ENCODE assay signal across 9 cellular contexts in genomic region chr3:188197388-188197847, GRCh38. TPM values are rescaled to one million over a fixed set of nuclear protein-coding genes. Genes with fewer than 3 reads are reported as not detected.
DNase-seq lines count a peak whose midpoint lies in the region; ATAC-seq and TF ChIP-seq lines count a peak whose summit lies in the region.
"Had no signal": no experiment of that assay in that cellular context is flagged by ENCODE, and none has a peak within 500 bp of the region (broad histone marks: within the 10 kb centered on the region; RNA-seq: fewer than 3 reads in every experiment).

No MANE protein-coding gene starts in this region.

- CTCF ChIA-PET in Calu3 (lab: Charles Lee): no interaction called here

- H3K27me3 Mint-ChIP-seq in stimulated activated naive B cell treated with anti-CD40 and anti-IgM and Interleukin-4, amounts not matched to agents 10 μg/mL and 1 μg/mL and 100 μg/mL, for 72 hours: no peaks in the 10 kb centered on the region
- no peaks in the 10 kb centered on the region for H3K27me3 Mint-ChIP-seq in Calu3 (ENCODE audit: unreplicated experiment)

- H3K9me3 Mint-ChIP-seq in stimulated activated naive B cell treated with anti-CD40 and anti-IgM and Interleukin-4, amounts not matched to agents 10 μg/mL and 1 μg/mL and 100 μg/mL, for 72 hours: no peaks in the 10 kb centered on the region
- H3K9me3 Mint-ChIP-seq in Calu3 (ENCODE audit: low read depth, unreplicated experiment): no peaks in the 10 kb centered on the region

- no peaks in the 10 kb centered on the region for H3K27me3 ChIP-seq in HUES48 (ENCODE audit: control insufficient read depth, insufficient read depth, low read length)

- no peak overlapping the region for H3K4me3 Mint-ChIP-seq in stimulated activated naive B cell treated with anti-CD40 and anti-IgM and Interleukin-4, amounts not matched to agents 10 μg/mL and 1 μg/mL and 100 μg/mL, for 72 hours
- no peak overlapping the region for H3K4me3 Mint-ChIP-seq in Calu3 (ENCODE audit: low read depth, unreplicated experiment)

- no peak overlapping the region for H3K9ac ChIP-seq in HUES48 (ENCODE audit: low read depth, low read length)

- H3K27ac ChIP-seq in HUES48 (ENCODE audit: low read depth, low read length): peak overlapping the region; percentile 46

- no TSS peak for BruUV-seq in Calu3 (replicated peaks; lab: Mats Ljungman, UMichigan)

- H3K4me1 Mint-ChIP-seq in stimulated activated naive B cell treated with anti-CD40 and anti-IgM and Interleukin-4, amounts not matched to agents 10 μg/mL and 1 μg/mL and 100 μg/mL, for 72 hours: peaks cover 37 to 48% of the 10 kb centered on the region in 2 donors
- H3K4me1 Mint-ChIP-seq in Calu3 (ENCODE audit: low read depth, unreplicated experiment): peaks cover 34% of the 10 kb centered on the region

- peak; percentile 26 for DNase-seq in NCI-H146 (lab: John Stamatoyannopoulos, UW)
- no peak for DNase-seq in NCI-H146 treated with DMSO at 0.1 percent for 48 hours (lab: John Stamatoyannopoulos, UW; ENCODE audit: unreplicated experiment)
- DNase-seq in germinal center (ENCODE audit: low spot score): peak; percentile 30
- DNase-seq in stimulated activated naive B cell treated with anti-CD40 and anti-IgM and Interleukin-4, amounts not matched to agents 10 μg/mL and 1 μg/mL and 100 μg/mL, for 72 hours: peak; percentile 21
- DNase-seq in Calu3: no peak
- DNase-seq in kidney glomerular epithelial cell (lab: John Stamatoyannopoulos, UW): no peak

- no peaks in the 10 kb centered on the region for H3K9me3 ChIP-seq in HUES48 (ENCODE audit: control insufficient read depth, insufficient read depth, low read length)

- peak overlapping the region; percentile 59 for H3K27ac Mint-ChIP-seq in stimulated activated naive B cell treated with anti-CD40 and anti-IgM and Interleukin-4, amounts not matched to agents 10 μg/mL and 1 μg/mL and 100 μg/mL, for 72 hours
- no peak overlapping the region for H3K27ac Mint-ChIP-seq in Calu3 (ENCODE audit: unreplicated experiment)

- H3K36me3 ChIP-seq in HUES48 (ENCODE audit: control insufficient read depth, insufficient read depth, low read length): 0 out of 2 replicates have a peak, but pooled peaks cover 7% of the 10 kb centered on the region

- peaks cover 20% of the 10 kb centered on the region for H3K4me1 ChIP-seq in HUES48 (ENCODE audit: control insufficient read depth, insufficient read depth, low read length)

- TF ChIP-seq CTCF in Calu3 (IDR thresholded peaks at IDR 0.05; ENCODE audit: unreplicated experiment): no peak

- H3K4me3 ChIP-seq in HUES48 (ENCODE audit: low read depth, low read length): no peak overlapping the region
- H3K4me3 ChIP-seq: lung had no signal

- intact Hi-C loops in Calu3 (cut with micrococcal nuclease; ENCODE audit: unreplicated experiment): no loop called here

- H3K36me3 Mint-ChIP-seq in stimulated activated naive B cell treated with anti-CD40 and anti-IgM and Interleukin-4, amounts not matched to agents 10 μg/mL and 1 μg/mL and 100 μg/mL, for 72 hours: peaks cover 21 to 50% of the 10 kb centered on the region in 2 donors
- peaks cover 9% of the 10 kb centered on the region for H3K36me3 Mint-ChIP-seq in Calu3 (ENCODE audit: insufficient read depth, unreplicated experiment)

- ATAC-seq in stimulated activated naive B cell treated with anti-CD40 and anti-IgM and Interleukin-4, amounts not matched to agents 10 μg/mL and 1 μg/mL and 100 μg/mL, for 72 hours (replicated peaks): peak; percentile 92 to 98
- ATAC-seq in GM21528 (IDR thresholded peaks at IDR 0.05; ENCODE audit: low FRiP score, unreplicated experiment): no peak

RNA-seq across cellular contexts. Expression of gene LPP, which starts 43.5 kb away (rescaled TPM):
- total RNA-seq in Calu3 (2022): 219 and 264 TPM in 2 replicates

Comparison
In these comparisons a context has a peak if more than half of its experiments do, and no peak if none do; other contexts are left out.
1. DNase-seq: peak in NCI-H146 (single experiment), germinal center (single experiment) and stimulated activated naive B cell treated with anti-CD40 and anti-IgM and Interleukin-4, amounts not matched to agents 10 μg/mL and 1 μg/mL and 100 μg/mL, for 72 hours (single experiment); none in NCI-H146 treated with DMSO at 0.1 percent for 48 hours (single experiment), Calu3 (single experiment) and kidney glomerular epithelial cell (single experiment).